Comparison of ENCODE assay signal across 10 cellular contexts in the genomic region with DNA sequence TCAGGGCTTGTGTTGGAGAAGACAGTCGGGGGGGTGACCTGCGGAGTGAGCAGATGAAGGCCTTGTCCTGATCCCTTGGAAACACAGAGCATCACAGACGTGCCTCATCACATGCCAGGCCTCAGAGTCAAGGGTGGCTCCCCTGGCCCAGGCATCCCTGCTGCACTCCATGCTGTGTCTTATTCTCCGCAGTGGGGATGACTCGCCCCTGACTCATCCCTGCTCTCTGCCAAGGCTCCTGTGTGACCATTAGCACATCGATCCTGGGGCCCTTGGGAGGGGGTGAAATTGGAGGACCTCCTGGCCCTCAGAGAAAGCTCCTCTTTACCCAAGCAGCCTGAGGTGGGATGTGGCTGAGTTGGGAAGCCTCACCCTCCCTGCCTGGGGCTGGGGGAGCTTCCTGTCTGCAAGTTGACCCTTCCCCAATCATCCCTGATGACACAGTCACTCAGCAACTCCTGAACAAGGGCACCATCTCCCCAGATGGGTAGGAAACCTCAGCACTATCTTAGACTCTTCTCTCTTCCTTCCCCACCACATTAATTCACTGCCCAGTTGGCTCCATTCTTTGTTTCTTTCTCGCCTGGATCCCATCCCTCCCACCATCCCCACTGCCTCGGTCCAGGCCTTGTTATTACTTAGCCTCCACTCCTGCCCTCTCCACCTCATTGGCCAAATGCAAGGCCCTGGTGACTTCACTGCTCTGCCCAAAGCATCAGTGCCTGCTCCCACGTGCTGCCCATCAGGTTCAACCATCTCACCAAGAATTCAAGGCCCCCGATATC.
A peak's percentile ranks its signal among the peaks of the same experiment; 100 is the strongest.
DNase-seq lines count a peak whose midpoint lies in the region; ATAC-seq, FAIRE-seq and TF ChIP-seq lines count a peak whose summit lies in the region.
"Had no signal": no experiment of that assay in that cellular context is flagged by ENCODE, and none has a peak within 500 bp of the region (broad histone marks: within the 10 kb centered on the region; RNA-seq: fewer than 3 reads in every experiment).

No MANE protein-coding gene starts in this region.

- H3K9me3 ChIP-seq in skeletal muscle satellite cell (replicated peaks; ENCODE audit: low read length), result no peaks in the 10 kb centered on the region
- H3K9me3 ChIP-seq in kidney (ENCODE audit: control insufficient read depth in 1 of 2, low read length in 2 of 2), result no peaks in the 10 kb centered on the region
- no peaks in the 10 kb centered on the region for H3K9me3 ChIP-seq in gastroesophageal sphincter

- intact Hi-C loops in kidney (cut with DNase I), result no loop called here

- H3K4me3 ChIP-seq in epithelial cell of proximal tubule (ENCODE audit: low read depth, low read length) (no peak overlapping the region), skeletal muscle satellite cell (ENCODE audit: low read length) (no peak overlapping the region), kidney (ENCODE audit: low read length in 2 of 2) (no peak overlapping the region), gastroesophageal sphincter (no peak overlapping the region)

- no peaks in the 10 kb centered on the region for H3K36me3 ChIP-seq in skeletal muscle satellite cell (ENCODE audit: insufficient read depth, low read length)
- H3K36me3 ChIP-seq in kidney (ENCODE audit: control insufficient read depth in 1 of 2, insufficient read depth in 2 of 2, low read length in 2 of 2), result no peaks in the 10 kb centered on the region
- no peaks in the 10 kb centered on the region for H3K36me3 ChIP-seq in gastroesophageal sphincter

- no peak overlapping the region for H3K27ac Mint-ChIP-seq in activated T-cell treated with anti-CD3 and anti-CD28 coated beads, Interleukin-2, amount 50 U/mL, for 24 hours
- H3K27ac Mint-ChIP-seq: CD4-positive, alpha-beta T cell had no signal

- H3K4me1 ChIP-seq in skeletal muscle satellite cell (ENCODE audit: control insufficient read depth, insufficient read depth, low read length) (peaks cover 19% of the 10 kb centered on the region), kidney (ENCODE audit: control insufficient read depth in 1 of 2, insufficient read depth in 1 of 2, low read depth in 1 of 2, low read length in 2 of 2) (no peaks in the 10 kb centered on the region), gastroesophageal sphincter (no peaks in the 10 kb centered on the region)

- TF ChIP-seq CTCF in epithelial cell of proximal tubule (conservative IDR thresholded peaks at IDR 0.05; ENCODE audit: low read depth, low read length), result no peak
- no peak for TF ChIP-seq CTCF in kidney (IDR thresholded peaks at IDR 0.05; ENCODE audit: borderline replicate concordance, extremely low read depth, insufficient read depth)
- no peak for TF ChIP-seq CTCF in gastroesophageal sphincter (IDR thresholded peaks at IDR 0.05)

- H3K4me3 Mint-ChIP-seq in activated T-cell treated with anti-CD3 and anti-CD28 coated beads, Interleukin-2, amount 50 U/mL, for 24 hours, result no peak overlapping the region
- H3K4me3 Mint-ChIP-seq: activated T-cell treated with anti-CD3 and anti-CD28 coated beads, Interleukin-2, amount 50 U/mL, for 4 hours; CD4-positive, alpha-beta T cell had no signal

- DNase-seq in activated T-cell treated with anti-CD3 and anti-CD28 coated beads for 48 hours (ENCODE audit: low read depth) (peak; percentile 15), RKO (ENCODE audit: low spot score) (peak; percentile 85), epithelial cell of proximal tubule (ENCODE audit: low read depth) (peak; percentile 35), kidney (no peak)
- no peak for DNase-seq in activated T-cell treated with anti-CD3 and anti-CD28 coated beads, Interleukin-2, amount 50 U/mL, for 24 hours
- DNase-seq: activated T-cell treated with anti-CD3 and anti-CD28 coated beads, Interleukin-2, amount 50 U/mL, for 4 hours; CD4-positive, alpha-beta T cell had no signal

- H3K36me3 Mint-ChIP-seq in activated T-cell treated with anti-CD3 and anti-CD28 coated beads, Interleukin-2, amount 50 U/mL, for 24 hours (ENCODE audit: low read depth), result no peaks in the 10 kb centered on the region

- no peaks in the 10 kb centered on the region for H3K9me3 Mint-ChIP-seq in activated T-cell treated with anti-CD3 and anti-CD28 coated beads, Interleukin-2, amount 50 U/mL, for 24 hours
- H3K9me3 Mint-ChIP-seq: activated T-cell treated with anti-CD3 and anti-CD28 coated beads, Interleukin-2, amount 50 U/mL, for 4 hours; CD4-positive, alpha-beta T cell had no signal

- TF ChIP-seq EP300 in gastroesophageal sphincter (IDR thresholded peaks at IDR 0.05), result no peak

- H3K4me2 ChIP-seq in skeletal muscle satellite cell (ENCODE audit: low read length), result peak overlapping the region; percentile 45

- H3K27me3 ChIP-seq in skeletal muscle satellite cell (ENCODE audit: control insufficient read depth, insufficient read depth, low read length), result no peaks in the 10 kb centered on the region
- H3K27me3 ChIP-seq in gastroesophageal sphincter, result peaks cover 8% of the 10 kb centered on the region

- H3K27me3 Mint-ChIP-seq in activated T-cell treated with anti-CD3 and anti-CD28 coated beads, Interleukin-2, amount 50 U/mL, for 24 hours, result peaks cover 8% of the 10 kb centered on the region

- no peak overlapping the region for H3K9ac ChIP-seq in skeletal muscle satellite cell (ENCODE audit: low read depth, low read length)
- H3K9ac ChIP-seq in kidney (ENCODE audit: low read length in 2 of 2), result no peak overlapping the region

- TF ChIP-seq POLR2A in gastroesophageal sphincter (IDR thresholded peaks at IDR 0.05), result no peak

- no peak for FAIRE-seq in kidney (lab: Jason Lieb, UNC)

- 71 to 83% methylated on average over 3 to 5 of the region's 10 CpGs for WGBS in gastroesophageal sphincter (ENCODE audit: low coverage in 1 of 2), 2 donors

- no peaks in the 10 kb centered on the region for H3K4me1 Mint-ChIP-seq in activated T-cell treated with anti-CD3 and anti-CD28 coated beads, Interleukin-2, amount 50 U/mL, for 24 hours (ENCODE audit: low read depth)

- ATAC-seq in gastroesophageal sphincter (no peak), GM21528 (IDR thresholded peaks at IDR 0.05; ENCODE audit: low FRiP score, unreplicated experiment) (no peak)
- ATAC-seq: activated T-cell treated with anti-CD3 and anti-CD28 coated beads, Interleukin-2, amount 50 U/mL, for 4 hours had no signal

- H3K27ac ChIP-seq in kidney (ENCODE audit: low read depth in 2 of 2, low read length in 2 of 2) (no peak overlapping the region), gastroesophageal sphincter (no peak overlapping the region)

Comparison
In these comparisons a context has a peak if more than half of its experiments do, and no peak if none do; other contexts are left out.
1. DNase-seq: peak in activated T-cell treated with anti-CD3 and anti-CD28 coated beads for 48 hours (single experiment), RKO (single experiment) and epithelial cell of proximal tubule (single experiment); none in activated T-cell treated with anti-CD3 and anti-CD28 coated beads, Interleukin-2, amount 50 U/mL, for 24 hours (single experiment) and kidney (single experiment).